15 cellular contexts compared by ENCODE assay signal in the genomic region with DNA sequence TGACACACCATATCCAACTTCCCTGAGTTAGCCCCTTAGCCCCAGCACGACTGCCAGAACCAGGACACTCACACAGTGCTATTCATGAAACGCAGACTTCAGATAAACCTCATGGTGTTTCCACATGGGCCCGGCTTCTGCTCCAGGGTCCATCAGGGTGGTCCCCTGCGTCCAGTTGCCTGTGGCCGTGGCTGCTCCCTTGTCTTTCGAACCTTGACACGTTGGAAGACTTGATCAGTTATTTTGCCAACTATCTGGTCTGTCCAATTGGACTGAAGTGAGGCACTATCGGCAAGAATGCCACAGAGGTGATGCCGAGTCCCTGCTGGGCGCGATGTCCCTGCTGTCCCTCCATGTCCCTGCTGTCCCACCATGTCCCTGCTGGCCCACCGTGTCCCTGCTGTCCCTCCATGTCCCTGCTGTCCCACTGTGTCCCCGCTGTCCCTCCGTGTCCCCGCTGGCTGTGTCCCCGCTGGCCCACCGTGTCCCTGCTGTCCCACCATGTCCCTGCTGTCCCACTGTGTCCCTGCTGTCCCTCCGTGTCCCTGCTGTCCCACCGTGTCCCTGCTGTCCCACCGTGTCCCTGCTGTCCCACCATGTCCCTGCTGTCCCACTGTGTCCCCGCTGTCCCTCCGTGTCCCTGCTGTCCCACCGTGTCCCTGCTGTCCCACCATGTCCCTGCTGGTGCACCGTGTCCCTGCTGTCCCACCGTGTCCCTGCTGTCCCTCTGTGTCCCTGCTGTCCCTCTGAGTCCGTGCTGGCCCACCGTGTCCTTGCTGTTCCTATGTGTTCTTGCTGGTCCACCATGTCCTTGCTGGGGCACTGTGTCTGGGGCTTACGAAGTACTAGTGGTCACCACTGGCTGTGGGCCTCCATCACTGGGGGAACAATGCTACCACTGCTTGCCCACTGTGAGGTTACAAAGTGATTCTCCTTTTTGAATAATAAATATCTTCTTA.
"Had no signal": no experiment of that assay in that cellular context is flagged by ENCODE, and none has a peak within 500 bp of the region (broad histone marks: within the 10 kb centered on the region; RNA-seq: fewer than 3 reads in every experiment).

No MANE protein-coding gene starts in this region.

- H3K4me1 ChIP-seq: parathyroid adenoma had no signal

- H3K4me1 Mint-ChIP-seq: memory B cell; stimulated activated memory B cell treated with anti-CD40 and anti-IgM and Interleukin-4, amounts not matched to agents 10 μg/mL and 1 μg/mL and 100 μg/mL, for 72 hours had no signal

- H3K27ac ChIP-seq: gastroesophageal sphincter, parathyroid adenoma had no signal

- ATAC-seq: stimulated activated memory B cell treated with anti-CD40 and anti-IgM and Interleukin-4, amounts not matched to agents 10 μg/mL and 1 μg/mL and 100 μg/mL, for 72 hours had no signal

- H3K27me3 ChIP-seq: gastroesophageal sphincter, transverse colon had no signal

- H3K27ac Mint-ChIP-seq: activated T-cell treated with anti-CD3 and anti-CD28 coated beads, Interleukin-2, amount 50 U/mL, for 24 hours; dendritic cell treated with granulocyte-macrophage colony-stimulating factor and Interleukin-4, amounts not matched to agents 40 ng/mL and 50 ng/mL, for 4 days; memory B cell; stimulated activated memory B cell treated with anti-CD40 and anti-IgM and Interleukin-4, amounts not matched to agents 10 μg/mL and 1 μg/mL and 100 μg/mL, for 72 hours had no signal

- H3K4me3 ChIP-seq: gastroesophageal sphincter, smooth muscle cell, transverse colon had no signal

- H3K4me3 Mint-ChIP-seq: activated T-cell treated with anti-CD3 and anti-CD28 coated beads, Interleukin-2, amount 50 U/mL, for 24 hours; dendritic cell treated with granulocyte-macrophage colony-stimulating factor and Interleukin-4, amounts not matched to agents 40 ng/mL and 50 ng/mL, for 4 days; memory B cell; stimulated activated memory B cell treated with anti-CD40 and anti-IgM and Interleukin-4, amounts not matched to agents 10 μg/mL and 1 μg/mL and 100 μg/mL, for 72 hours had no signal

- H3K9me3 ChIP-seq: transverse colon had no signal

- H3K36me3 Mint-ChIP-seq: memory B cell; stimulated activated memory B cell treated with anti-CD40 and anti-IgM and Interleukin-4, amounts not matched to agents 10 μg/mL and 1 μg/mL and 100 μg/mL, for 72 hours had no signal

- DNase-seq: activated CD4-positive, CD25-positive, alpha-beta regulatory T cell; activated gamma-delta T cell treated with Interleukin-2 at 50 U/mL for 16 hours; activated T-cell treated with anti-CD3 and anti-CD28 coated beads, Interleukin-2, amount 50 U/mL, for 24 hours; caudate nucleus; hippocampal formation; retina; SIG-M5; T-helper 2 cell; transverse colon had no signal

- H3K36me3 ChIP-seq: gastroesophageal sphincter, transverse colon had no signal
